Comparison of ENCODE assay signal across 8 cellular contexts in the genomic region with DNA sequence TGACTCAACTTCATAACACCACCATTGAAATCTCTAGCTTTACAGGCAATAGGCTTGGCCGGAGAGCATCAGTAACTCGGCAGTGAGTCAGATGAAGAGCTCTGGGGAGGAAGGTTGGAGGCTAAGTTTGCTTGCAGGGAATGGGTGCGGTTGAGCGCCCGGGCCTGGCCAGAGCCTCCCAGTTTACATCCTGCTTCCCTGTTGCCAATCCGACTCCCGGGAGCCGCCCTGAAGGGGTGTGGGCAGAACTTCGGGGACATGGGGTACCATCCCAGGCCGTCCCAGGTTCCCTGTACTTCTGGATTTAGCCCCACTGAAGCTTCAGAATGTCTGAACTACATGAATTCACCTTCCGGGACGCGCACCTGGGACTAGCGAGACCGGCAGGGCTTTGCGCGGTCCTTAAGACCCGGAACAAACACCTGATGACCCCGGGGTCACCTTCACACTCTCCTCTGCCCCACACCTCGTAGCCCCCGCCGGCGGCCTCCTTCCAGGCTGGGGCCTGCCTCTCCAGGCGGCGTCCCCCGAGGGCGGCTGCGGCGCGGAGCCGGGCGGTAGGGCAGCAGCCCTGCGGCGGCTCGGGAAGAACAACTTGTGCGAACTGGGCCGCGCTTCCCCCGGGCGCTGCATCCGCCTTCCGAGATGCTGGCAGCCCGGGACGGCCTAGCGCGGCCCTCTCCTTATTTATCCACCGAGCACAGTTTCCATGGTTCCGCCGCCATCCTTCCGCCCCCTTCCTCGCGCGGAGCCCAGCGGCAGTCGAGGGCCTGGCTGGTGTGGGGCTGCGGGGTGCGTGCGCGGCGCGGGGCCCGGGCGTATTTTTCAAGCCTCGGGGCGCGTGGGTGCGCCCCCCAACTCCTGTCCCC. TPM values are rescaled to one million over a fixed set of nuclear protein-coding genes. Genes with fewer than 3 reads are reported as not detected.
DNase-seq lines count a peak whose midpoint lies in the region; ATAC-seq and TF ChIP-seq lines count a peak whose summit lies in the region.

No MANE protein-coding gene starts in this region.

- H4K8ac ChIP-seq in H9 (replicated peaks; ENCODE audit: insufficient read length, low read depth, low read length): no peak overlapping the region

- no peak overlapping the region for H2BK20ac ChIP-seq in H9 (ENCODE audit: low read depth, low read length, poor library complexity, severe bottlenecking)

- ATAC-seq in CD8-positive, alpha-beta T cell: peak; percentile 37
- ATAC-seq in HG03097 (IDR thresholded peaks at IDR 0.05; ENCODE audit: low FRiP score, unreplicated experiment): no peak
- ATAC-seq in GM19328 (IDR thresholded peaks at IDR 0.05; ENCODE audit: unreplicated experiment): no peak

- H3T11ph ChIP-seq in H9 (ENCODE audit: low read length): no peak overlapping the region

- WGBS in H9 (ENCODE audit: extremely low coverage, insufficient read length, low lambda C conversion rate): no CpG with 5 or more reads among the region's 67 CpGs

- peak overlapping the region; percentile 50 for H3K27ac ChIP-seq in CD8-positive, alpha-beta T cell (ENCODE audit: low read depth, low read length)
- no peak overlapping the region for H3K27ac ChIP-seq in H9 (ENCODE audit: insufficient read length, low read depth, low read length)

- no peaks in the 10 kb centered on the region for H3K27me3 ChIP-seq in CD8-positive, alpha-beta T cell (ENCODE audit: insufficient read depth, low read length)
- H3K27me3 ChIP-seq in H9 (ENCODE audit: insufficient read depth, low read length): no peaks in the 10 kb centered on the region

- CTCF ChIA-PET in CD8-positive, alpha-beta T cell (lab: Charles Lee): interaction anchor here (0.7 kb wide), 1 partner anchor 13 kb away, joined by 3 read pairs; no protein-coding TSS in a partner anchor

- H3K23me2 ChIP-seq in H9 (ENCODE audit: insufficient read length, low read depth, low read length, poor library complexity, severe bottlenecking): peaks cover 10% of the 10 kb centered on the region

- no peak overlapping the region for H4K5ac ChIP-seq in H9 (ENCODE audit: insufficient read length, low read depth, low read length)

- peak overlapping the region; percentile 54 for H3K18ac ChIP-seq in H9 (ENCODE audit: insufficient read length, low read depth, low read length)

- peak overlapping the region; percentile 87; the same call in 1 of the 2 replicates for H3K14ac ChIP-seq in H9 (ENCODE audit: insufficient read depth, low read length)

- H2BK12ac ChIP-seq in H9 (ENCODE audit: insufficient read length, low read depth, low read length): no peak overlapping the region

- no peaks in the 10 kb centered on the region for H3K27me3 Mint-ChIP-seq in CD8-positive, alpha-beta T cell (ENCODE audit: low read depth)
- H3K27me3 Mint-ChIP-seq in H9 (ENCODE audit: low read depth) (peaks cover 29% of the 10 kb centered on the region), neural crest cell (ENCODE audit: low read depth) (peaks cover 25% of the 10 kb centered on the region)

- no peaks in the 10 kb centered on the region for H3K36me3 ChIP-seq in CD8-positive, alpha-beta T cell (ENCODE audit: insufficient read depth, low read length)

- DNase-seq in CD8-positive, alpha-beta T cell: peak in 6 of 7 experiments; percentile 9 to 58 (median 36)
- peak; percentile 70 for DNase-seq in H9
- DNase-seq in NCI-H226: peak; percentile 82
- DNase-seq in activated T-helper 1 cell treated with anti-CD3 and anti-CD28 coated beads, Interleukin-2, amount 50 U/mL, for 16 hours (ENCODE audit: low read depth in 1 of 2, low spot score in 1 of 2): peak; percentile 2 to 9
- DNase-seq in foreskin fibroblast: peak in 1 of 2 donors; percentile 57
- peak; percentile 33 for DNase-seq in neural crest cell (ENCODE audit: low read depth, low spot score)

- no peaks in the 10 kb centered on the region for H3K79me2 ChIP-seq in H9 (ENCODE audit: insufficient read depth, low read length)

- peak overlapping the region; percentile 89 for H3K4me2 ChIP-seq in H9 (ENCODE audit: insufficient read depth, insufficient read length, low read length)

- no peak overlapping the region for H3K4ac ChIP-seq in H9 (ENCODE audit: low read depth, low read length)

- no peaks in the 10 kb centered on the region for H3K9me3 Mint-ChIP-seq in CD8-positive, alpha-beta T cell
- H3K9me3 Mint-ChIP-seq in H9: no peaks in the 10 kb centered on the region
- H3K9me3 Mint-ChIP-seq in neural crest cell: no peaks in the 10 kb centered on the region

- H4K20me1 ChIP-seq in H9 (ENCODE audit: control insufficient read depth, insufficient read depth, insufficient read length): no peaks in the 10 kb centered on the region

- no peak for TF ChIP-seq CTCF in CD8-positive, alpha-beta T cell (IDR thresholded peaks at IDR 0.05)
- no peak for TF ChIP-seq CTCF in H9 (conservative IDR thresholded peaks at IDR 0.05)
- no peak for TF ChIP-seq CTCF in foreskin fibroblast (IDR thresholded peaks at IDR 0.05; ENCODE audit: low read depth, low read length)
- TF ChIP-seq CTCF in neural crest cell (conservative IDR thresholded peaks at IDR 0.05): no peak

- no peaks in the 10 kb centered on the region for H3K36me3 Mint-ChIP-seq in CD8-positive, alpha-beta T cell
- H3K36me3 Mint-ChIP-seq in H9 (ENCODE audit: insufficient read depth in 1 of 3, low read depth in 3 of 3): no peaks in the 10 kb centered on the region
- no peaks in the 10 kb centered on the region for H3K36me3 Mint-ChIP-seq in neural crest cell (ENCODE audit: low read depth)

- no peak overlapping the region for H2BK5ac ChIP-seq in H9 (ENCODE audit: insufficient read length, low read length)

- H2BK15ac ChIP-seq in H9 (ENCODE audit: low read depth, low read length): no peak overlapping the region

- peaks cover 5% of the 10 kb centered on the region for H3K4me1 ChIP-seq in CD8-positive, alpha-beta T cell (ENCODE audit: insufficient read depth, low read length)
- H3K4me1 ChIP-seq in H9 (ENCODE audit: insufficient read depth, low read length): no peaks in the 10 kb centered on the region

- no peak overlapping the region for H4K91ac ChIP-seq in H9 (ENCODE audit: insufficient read length, low read depth, low read length)

- peak overlapping the region; percentile 81 for H3K4me3 Mint-ChIP-seq in CD8-positive, alpha-beta T cell
- peak overlapping the region; percentile 69 to 77 for H3K4me3 Mint-ChIP-seq in H9
- H3K4me3 Mint-ChIP-seq in neural crest cell: peak overlapping the region; percentile 80

- no peaks in the 10 kb centered on the region for H3K9me3 ChIP-seq in CD8-positive, alpha-beta T cell (ENCODE audit: low read length)
- no peaks in the 10 kb centered on the region for H3K9me3 ChIP-seq in H9 (ENCODE audit: control insufficient read depth, low read depth, low read length)

- H3K4me1 Mint-ChIP-seq in CD8-positive, alpha-beta T cell (ENCODE audit: low read depth): peaks cover 12% of the 10 kb centered on the region
- H3K4me1 Mint-ChIP-seq in H9 (peaks cover 14 to 15% of the 10 kb centered on the region in 2 experiments), neural crest cell (peaks cover 13% of the 10 kb centered on the region)

- H2AFZ ChIP-seq in H9 (ENCODE audit: low read length): no peak overlapping the region

- H2AK5ac ChIP-seq in H9 (ENCODE audit: insufficient read length, low read length): no peak overlapping the region

- H3K27ac Mint-ChIP-seq in CD8-positive, alpha-beta T cell: peak overlapping the region; percentile 76
- H3K27ac Mint-ChIP-seq in H9: no peak overlapping the region
- no peak overlapping the region for H3K27ac Mint-ChIP-seq in neural crest cell (ENCODE audit: unreplicated experiment)

- peak overlapping the region; percentile 79 for H3K4me3 ChIP-seq in CD8-positive, alpha-beta T cell (ENCODE audit: low read depth, low read length)
- H3K4me3 ChIP-seq in foreskin fibroblast (ENCODE audit: low read depth in 1 of 2, low read length in 2 of 2): peak overlapping the region; percentile 54 to 58

- H3K79me1 ChIP-seq in H9 (ENCODE audit: insufficient read depth, low read depth, low read length, poor library complexity, severe bottlenecking): no peaks in the 10 kb centered on the region

- no peak overlapping the region for H3K56ac ChIP-seq in H9 (ENCODE audit: insufficient read length, low read depth, low read length)

- POLR2A ChIA-PET in CD8-positive, alpha-beta T cell (lab: Charles Lee): interaction anchor here (0.7 to 2.2 kb wide), 5 partner anchors 23 to 87 kb away, joined by 3 to 8 read pairs (median 6); no protein-coding TSS in a partner anchor

- H3K23ac ChIP-seq in H9 (ENCODE audit: insufficient read length, low read depth, low read length): no peak overlapping the region

- H3K9ac ChIP-seq in H9 (ENCODE audit: extremely low read depth, insufficient read length, low read length): no peak overlapping the region

- intact Hi-C loops in CD8-positive, alpha-beta T cell (cut with DNase I, micrococcal nuclease): loop anchor here (1.0 to 5.0 kb wide), 4 partner anchors 36 to 191 kb away; partner anchors contain the start of gene RREB1 (in 1 of the 2)

- H2BK120ac ChIP-seq in H9 (ENCODE audit: low read depth, low read length, poor library complexity, severe bottlenecking): no peak overlapping the region

RNA-seq across cellular contexts. Expression of gene RREB1, which starts 56.6 kb away (rescaled TPM):
- total RNA-seq in CD8-positive, alpha-beta T cell: 10 to 100 TPM; 47.1 to 52.4 TPM
- total RNA-seq in H9 (2021): 33.6 and 35.8 TPM in 2 replicates
- total RNA-seq in neural crest cell: 28.3 TPM in 2 replicates
